ENCODE assay signal across 1 cellular context in genomic region chr11:117231637-117232021, GRCh38.
TF ChIP-seq lines count a peak whose summit lies in the region.

No MANE protein-coding gene starts in this region.

TF ChIP-seq in endothelial cell of umbilical vein, 7 proteins besides CTCF, POLR2A, EP300 and RAD21:
- TF ChIP-seq, protein P1, sequence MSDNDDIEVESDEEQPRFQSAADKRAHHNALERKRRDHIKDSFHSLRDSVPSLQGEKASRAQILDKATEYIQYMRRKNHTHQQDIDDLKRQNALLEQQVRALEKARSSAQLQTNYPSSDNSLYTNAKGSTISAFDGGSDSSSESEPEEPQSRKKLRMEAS (IDR thresholded peaks at IDR 0.05; ENCODE audit: insufficient read depth, insufficient read length), result no peak
- TF ChIP-seq JUN (IDR thresholded peaks at IDR 0.05; ENCODE audit: borderline replicate concordance, insufficient read depth, insufficient read length, low read depth) (no peak), MYC (IDR thresholded peaks at IDR 0.05; ENCODE audit: low read depth, low read length) (no peak), EZH2 (IDR thresholded peaks at IDR 0.05; ENCODE audit: borderline replicate concordance, low read depth, low read length, severe bottlenecking) (no peak), GATA2 (IDR thresholded peaks at IDR 0.05; ENCODE audit: insufficient read depth, insufficient read length, low read depth, low read length) (no peak), POLR2AphosphoS5 (IDR thresholded peaks at IDR 0.05; ENCODE audit: insufficient read depth, low read depth, low read length) (no peak), FOS (IDR thresholded peaks at IDR 0.05; ENCODE audit: borderline replicate concordance, insufficient read depth, low read length) (no peak)
